ENCODE assay signal across 21 cellular contexts in genomic region chr14:41548666-41549065, GRCh38. TPM values are rescaled to one million over a fixed set of nuclear protein-coding genes. Genes with fewer than 3 reads are reported as not detected.
"Had no signal": no experiment of that assay in that cellular context is flagged by ENCODE, and none has a peak within 500 bp of the region (broad histone marks: within the 10 kb centered on the region; RNA-seq: fewer than 3 reads in every experiment).

No MANE protein-coding gene starts in this region.

- DNase-seq: activated CD4-positive, alpha-beta T cell treated with anti-CD3 and anti-CD28 coated beads, Interleukin-2, amount 10 ng/mL, durations not matched to agents 7 days and 5 days; activated CD8-positive, alpha-beta memory T cell treated with anti-CD3 and anti-CD28 coated beads for 24 hours; activated CD8-positive, alpha-beta memory T cell treated with anti-CD3 and anti-CD28 coated beads, Interleukin-2, amount 50 U/mL, for 48 hours; activated effector memory CD4-positive, alpha-beta T cell treated with Interleukin-2 at 50 U/mL for 16 hours; activated naive CD4-positive, alpha-beta T cell treated with anti-CD3 and anti-CD28 coated beads, Interleukin-2, amount 10 ng/mL, durations not matched to agents 7 days and 5 days; activated naive CD8-positive, alpha-beta T cell treated with anti-CD3 and anti-CD28 coated beads, Interleukin-2, amount 50 U/mL, for 24 hours; activated T-cell treated with anti-CD3 and anti-CD28 coated beads, Interleukin-2, amount 50 U/mL, for 48 hours; dorsolateral prefrontal cortex; heart right ventricle; mesenchymal stem cell; naive thymus-derived CD4-positive, alpha-beta T cell; psoas muscle; right cardiac atrium; stimulated activated CD4-positive, alpha-beta T cell treated with anti-CD3 and anti-CD28 coated beads, Interleukin-4, amount 100 ng/mL, for 4 hours; stimulated activated naive CD4-positive, alpha-beta T cell; thyroid gland had no signal

- H3K9me3 Mint-ChIP-seq: activated CD4-positive, alpha-beta T cell treated with anti-CD3 and anti-CD28 coated beads, Interleukin-2, amount 10 ng/mL, durations not matched to agents 7 days and 5 days; activated naive CD4-positive, alpha-beta T cell treated with anti-CD3 and anti-CD28 coated beads, Interleukin-2, amount 10 ng/mL, durations not matched to agents 7 days and 5 days; neural progenitor cell had no signal

- H3K4me3 Mint-ChIP-seq: activated CD4-positive, alpha-beta T cell treated with anti-CD3 and anti-CD28 coated beads, Interleukin-2, amount 10 ng/mL, durations not matched to agents 7 days and 5 days; activated naive CD4-positive, alpha-beta T cell treated with anti-CD3 and anti-CD28 coated beads, Interleukin-2, amount 10 ng/mL, durations not matched to agents 7 days and 5 days; activated naive CD8-positive, alpha-beta T cell treated with anti-CD3 and anti-CD28 coated beads, Interleukin-2, amount 50 U/mL, for 24 hours; naive thymus-derived CD4-positive, alpha-beta T cell; neural progenitor cell; T-helper 1 cell treated with Interleukin-12 subunit alpha and Interleukin-12 subunit beta and Interleukin-4 antibody, amounts not matched to agents 30 μg/mL and 1 μg/mL, for 36 hours had no signal

- H3K4me1 Mint-ChIP-seq: activated CD4-positive, alpha-beta T cell treated with anti-CD3 and anti-CD28 coated beads, Interleukin-2, amount 10 ng/mL, durations not matched to agents 7 days and 5 days; activated naive CD4-positive, alpha-beta T cell treated with anti-CD3 and anti-CD28 coated beads, Interleukin-2, amount 10 ng/mL, durations not matched to agents 7 days and 5 days; naive thymus-derived CD4-positive, alpha-beta T cell; neural progenitor cell had no signal

- H3K4me3 ChIP-seq: cardiac muscle cell, dorsolateral prefrontal cortex, gastroesophageal sphincter, heart right ventricle, neural progenitor cell, psoas muscle, thyroid gland had no signal

- H3K27ac Mint-ChIP-seq: activated CD4-positive, alpha-beta T cell treated with anti-CD3 and anti-CD28 coated beads, Interleukin-2, amount 10 ng/mL, durations not matched to agents 7 days and 5 days; activated naive CD4-positive, alpha-beta T cell treated with anti-CD3 and anti-CD28 coated beads, Interleukin-2, amount 10 ng/mL, durations not matched to agents 7 days and 5 days; activated naive CD8-positive, alpha-beta T cell treated with anti-CD3 and anti-CD28 coated beads, Interleukin-2, amount 50 U/mL, for 24 hours; naive thymus-derived CD4-positive, alpha-beta T cell; neural progenitor cell; T-helper 1 cell treated with Interleukin-12 subunit alpha and Interleukin-12 subunit beta and Interleukin-4 antibody, amounts not matched to agents 30 μg/mL and 1 μg/mL, for 36 hours had no signal

- H3K27me3 Mint-ChIP-seq: activated CD4-positive, alpha-beta T cell treated with anti-CD3 and anti-CD28 coated beads, Interleukin-2, amount 10 ng/mL, durations not matched to agents 7 days and 5 days; activated naive CD4-positive, alpha-beta T cell treated with anti-CD3 and anti-CD28 coated beads, Interleukin-2, amount 10 ng/mL, durations not matched to agents 7 days and 5 days; activated naive CD8-positive, alpha-beta T cell treated with anti-CD3 and anti-CD28 coated beads, Interleukin-2, amount 50 U/mL, for 24 hours had no signal

- ATAC-seq: activated CD4-positive, CD25-positive, alpha-beta regulatory T cell treated with anti-CD3 and anti-CD28 coated beads, Interleukin-2, amount 50 U/mL, for 24 hours; activated naive CD8-positive, alpha-beta T cell treated with anti-CD3 and anti-CD28 coated beads, Interleukin-2, amount 50 U/mL, for 24 hours; gastroesophageal sphincter; heart right ventricle; naive thymus-derived CD4-positive, alpha-beta T cell; psoas muscle; right cardiac atrium had no signal

- H3K36me3 Mint-ChIP-seq: activated naive CD4-positive, alpha-beta T cell treated with anti-CD3 and anti-CD28 coated beads, Interleukin-2, amount 10 ng/mL, durations not matched to agents 7 days and 5 days; naive thymus-derived CD4-positive, alpha-beta T cell; neural progenitor cell had no signal

RNA-seq across cellular contexts. Expression of gene LRFN5, which starts 58.0 kb away (rescaled TPM):
- total RNA-seq: activated CD4-positive, alpha-beta T cell treated with anti-CD3 and anti-CD28 coated beads, Interleukin-2, amount 10 ng/mL, durations not matched to agents 7 days and 5 days; naive thymus-derived CD4-positive, alpha-beta T cell had no signal
